In the genomic region with DNA sequence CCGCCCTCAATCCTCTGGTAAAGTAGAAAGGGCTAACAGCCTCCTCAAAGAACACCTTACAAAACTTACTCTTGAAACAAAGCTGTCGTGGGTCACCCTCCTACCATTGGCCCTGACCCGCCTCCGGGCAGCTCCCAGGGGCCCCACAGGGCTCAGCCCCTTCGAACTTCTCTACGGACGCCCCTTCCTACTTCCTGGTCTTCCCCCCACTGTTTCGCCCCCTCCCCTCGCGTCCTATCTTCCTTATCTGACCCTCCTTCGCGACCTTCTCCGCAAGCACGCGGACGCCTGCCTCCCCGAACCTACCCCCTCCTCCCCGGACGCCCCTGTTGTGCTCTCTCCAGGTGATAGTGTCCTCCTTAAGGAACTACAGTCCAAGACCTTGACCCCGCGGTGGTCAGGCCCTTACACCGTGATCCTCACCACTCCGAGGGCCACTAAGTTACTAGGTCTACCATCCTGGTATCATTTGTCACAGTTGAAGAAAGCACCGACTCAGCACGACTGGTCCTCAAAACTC, we compare ENCODE assay signal across 2 cellular contexts.
TF ChIP-seq lines count a peak whose summit lies in the region.

No MANE protein-coding gene starts in this region.

TF ChIP-seq in SK-N-SH, 30 proteins besides CTCF, POLR2A, EP300 and RAD21 (continued from another document):
- TF ChIP-seq, protein P1, sequence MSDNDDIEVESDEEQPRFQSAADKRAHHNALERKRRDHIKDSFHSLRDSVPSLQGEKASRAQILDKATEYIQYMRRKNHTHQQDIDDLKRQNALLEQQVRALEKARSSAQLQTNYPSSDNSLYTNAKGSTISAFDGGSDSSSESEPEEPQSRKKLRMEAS (IDR thresholded peaks at IDR 0.05; ENCODE audit: low read depth), result no peak
- TF ChIP-seq GATA2 (CRISPR knock-in tag; IDR thresholded peaks at IDR 0.05) (no peak), GABPA (IDR thresholded peaks at IDR 0.05; ENCODE audit: low read depth) (no peak), SIN3A (IDR thresholded peaks at IDR 0.05; ENCODE audit: borderline replicate concordance, low read depth, low read length) (no peak)
- TF ChIP-seq, protein P2, sequence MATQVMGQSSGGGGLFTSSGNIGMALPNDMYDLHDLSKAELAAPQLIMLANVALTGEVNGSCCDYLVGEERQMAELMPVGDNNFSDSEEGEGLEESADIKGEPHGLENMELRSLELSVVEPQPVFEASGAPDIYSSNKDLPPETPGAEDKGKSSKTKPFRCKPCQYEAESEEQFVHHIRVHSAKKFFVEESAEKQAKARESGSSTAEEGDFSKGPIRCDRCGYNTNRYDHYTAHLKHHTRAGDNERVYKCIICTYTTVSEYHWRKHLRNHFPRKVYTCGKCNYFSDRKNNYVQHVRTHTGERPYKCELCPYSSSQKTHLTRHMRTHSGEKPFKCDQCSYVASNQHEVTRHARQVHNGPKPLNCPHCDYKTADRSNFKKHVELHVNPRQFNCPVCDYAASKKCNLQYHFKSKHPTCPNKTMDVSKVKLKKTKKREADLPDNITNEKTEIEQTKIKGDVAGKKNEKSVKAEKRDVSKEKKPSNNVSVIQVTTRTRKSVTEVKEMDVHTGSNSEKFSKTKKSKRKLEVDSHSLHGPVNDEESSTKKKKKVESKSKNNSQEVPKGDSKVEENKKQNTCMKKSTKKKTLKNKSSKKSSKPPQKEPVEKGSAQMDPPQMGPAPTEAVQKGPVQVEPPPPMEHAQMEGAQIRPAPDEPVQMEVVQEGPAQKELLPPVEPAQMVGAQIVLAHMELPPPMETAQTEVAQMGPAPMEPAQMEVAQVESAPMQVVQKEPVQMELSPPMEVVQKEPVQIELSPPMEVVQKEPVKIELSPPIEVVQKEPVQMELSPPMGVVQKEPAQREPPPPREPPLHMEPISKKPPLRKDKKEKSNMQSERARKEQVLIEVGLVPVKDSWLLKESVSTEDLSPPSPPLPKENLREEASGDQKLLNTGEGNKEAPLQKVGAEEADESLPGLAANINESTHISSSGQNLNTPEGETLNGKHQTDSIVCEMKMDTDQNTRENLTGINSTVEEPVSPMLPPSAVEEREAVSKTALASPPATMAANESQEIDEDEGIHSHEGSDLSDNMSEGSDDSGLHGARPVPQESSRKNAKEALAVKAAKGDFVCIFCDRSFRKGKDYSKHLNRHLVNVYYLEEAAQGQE (IDR thresholded peaks at IDR 0.05; ENCODE audit: low read depth, low read length), result no peak
TF ChIP-seq in SK-N-SH: peak in this region for 0.

TF ChIP-seq in SK-N-SH treated with all-trans-retinoic acid at 6 μM for 48 hours, 23 proteins besides CTCF, POLR2A, EP300 and RAD21 (continued from another document):
- TF ChIP-seq, protein P3, sequence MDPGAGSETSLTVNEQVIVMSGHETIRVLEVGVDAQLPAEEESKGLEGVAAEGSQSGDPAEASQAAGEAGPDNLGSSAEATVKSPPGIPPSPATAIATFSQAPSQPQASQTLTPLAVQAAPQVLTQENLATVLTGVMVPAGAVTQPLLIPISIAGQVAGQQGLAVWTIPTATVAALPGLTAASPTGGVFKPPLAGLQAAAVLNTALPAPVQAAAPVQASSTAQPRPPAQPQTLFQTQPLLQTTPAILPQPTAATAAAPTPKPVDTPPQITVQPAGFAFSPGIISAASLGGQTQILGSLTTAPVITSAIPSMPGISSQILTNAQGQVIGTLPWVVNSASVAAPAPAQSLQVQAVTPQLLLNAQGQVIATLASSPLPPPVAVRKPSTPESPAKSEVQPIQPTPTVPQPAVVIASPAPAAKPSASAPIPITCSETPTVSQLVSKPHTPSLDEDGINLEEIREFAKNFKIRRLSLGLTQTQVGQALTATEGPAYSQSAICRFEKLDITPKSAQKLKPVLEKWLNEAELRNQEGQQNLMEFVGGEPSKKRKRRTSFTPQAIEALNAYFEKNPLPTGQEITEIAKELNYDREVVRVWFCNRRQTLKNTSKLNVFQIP (CRISPR knock-in tag; IDR thresholded peaks at IDR 0.05; ENCODE audit: borderline replicate concordance, low read depth), result no peak
- TF ChIP-seq ZFP3 (CRISPR knock-in tag; IDR thresholded peaks at IDR 0.05) (no peak), ZNF70 (CRISPR knock-in tag; IDR thresholded peaks at IDR 0.05) (no peak), CREB5 (CRISPR knock-in tag; IDR thresholded peaks at IDR 0.05; ENCODE audit: low read depth) (no peak), ZNF8 (CRISPR knock-in tag; IDR thresholded peaks at IDR 0.05) (no peak), OSR1 (CRISPR knock-in tag; IDR thresholded peaks at IDR 0.05) (no peak), TSHZ2 (CRISPR knock-in tag; IDR thresholded peaks at IDR 0.05) (no peak), ISL1 (CRISPR knock-in tag; IDR thresholded peaks at IDR 0.05) (no peak)
